15 cellular contexts compared by ENCODE assay signal in the genomic region with DNA sequence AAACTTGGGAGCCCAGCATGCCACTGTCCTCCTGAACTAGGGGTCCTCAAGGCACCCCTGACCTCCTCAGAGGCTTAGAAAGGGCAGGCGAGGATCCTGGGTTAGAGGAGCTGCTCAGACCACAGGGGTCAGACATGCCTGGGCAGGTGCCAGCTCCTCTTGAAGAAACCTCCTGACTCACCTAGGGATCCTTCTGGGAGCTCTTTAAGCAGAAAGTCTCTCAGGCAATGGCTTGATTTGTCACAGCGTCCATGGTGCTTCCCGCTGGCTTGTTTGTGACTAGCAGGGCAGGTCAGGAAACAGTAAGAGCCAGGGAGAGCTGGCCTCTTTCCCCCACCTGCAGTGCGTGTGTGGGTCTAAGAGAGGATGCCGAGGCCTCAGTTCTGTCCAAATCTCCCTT.
A peak's percentile ranks its signal among the peaks of the same experiment; 100 is the strongest.
DNase-seq lines count a peak whose midpoint lies in the region; ATAC-seq, FAIRE-seq and TF ChIP-seq lines count a peak whose summit lies in the region.
"Had no signal": no experiment of that assay in that cellular context is flagged by ENCODE, and none has a peak within 500 bp of the region (broad histone marks: within the 10 kb centered on the region; RNA-seq: fewer than 3 reads in every experiment).

No MANE protein-coding gene starts in this region.

- no peak for FAIRE-seq in urothelium cell line (lab: Jason Lieb, UNC)

- no peak for ATAC-seq in activated naive CD8-positive, alpha-beta T cell treated with anti-CD3 and anti-CD28 coated beads, Interleukin-2, amount 10 ng/mL, durations not matched to agents 7 days and 5 days (ENCODE audit: low read depth)
- ATAC-seq in GM19351 (IDR thresholded peaks at IDR 0.05; ENCODE audit: unreplicated experiment): no peak

- peak overlapping the region; percentile 50 for H3K27ac Mint-ChIP-seq in activated naive CD8-positive, alpha-beta T cell treated with anti-CD3 and anti-CD28 coated beads, Interleukin-2, amount 10 ng/mL, durations not matched to agents 7 days and 5 days
- H3K27ac Mint-ChIP-seq in activated naive CD8-positive, alpha-beta T cell treated with anti-CD3 and anti-CD28 coated beads for 36 hours: no peak overlapping the region
- H3K27ac Mint-ChIP-seq: dendritic cell treated with granulocyte-macrophage colony-stimulating factor and Interleukin-4, amounts not matched to agents 40 ng/mL and 50 ng/mL, for 4 days had no signal

- no peaks in the 10 kb centered on the region for H3K9me3 Mint-ChIP-seq in activated naive CD8-positive, alpha-beta T cell treated with anti-CD3 and anti-CD28 coated beads, Interleukin-2, amount 10 ng/mL, durations not matched to agents 7 days and 5 days
- no peaks in the 10 kb centered on the region for H3K9me3 Mint-ChIP-seq in activated naive CD8-positive, alpha-beta T cell treated with anti-CD3 and anti-CD28 coated beads for 36 hours
- H3K9me3 Mint-ChIP-seq: dendritic cell treated with granulocyte-macrophage colony-stimulating factor and Interleukin-4, amounts not matched to agents 40 ng/mL and 50 ng/mL, for 4 days had no signal

- peaks cover 12% of the 10 kb centered on the region for H3K36me3 Mint-ChIP-seq in activated naive CD8-positive, alpha-beta T cell treated with anti-CD3 and anti-CD28 coated beads, Interleukin-2, amount 10 ng/mL, durations not matched to agents 7 days and 5 days
- H3K36me3 Mint-ChIP-seq in activated naive CD8-positive, alpha-beta T cell treated with anti-CD3 and anti-CD28 coated beads for 36 hours: peaks cover 5% of the 10 kb centered on the region

- H3K4me1 Mint-ChIP-seq in activated naive CD8-positive, alpha-beta T cell treated with anti-CD3 and anti-CD28 coated beads, Interleukin-2, amount 10 ng/mL, durations not matched to agents 7 days and 5 days: peaks cover 19% of the 10 kb centered on the region
- H3K4me1 Mint-ChIP-seq in activated naive CD8-positive, alpha-beta T cell treated with anti-CD3 and anti-CD28 coated beads for 36 hours: peaks cover 17% of the 10 kb centered on the region

- POLR2A ChIA-PET in activated naive CD8-positive, alpha-beta T cell treated with anti-CD3 and anti-CD28 coated beads, Interleukin-2, amount 10 ng/mL, durations not matched to agents 7 days and 5 days (lab: Charles Lee): interaction anchor here (1.0 kb wide), 1 partner anchor 20 kb away, joined by 3 read pairs; no protein-coding TSS in a partner anchor
- POLR2A ChIA-PET in RWPE1 (lab: Yijun Ruan, JAX; ENCODE audit: low non-redundant PET): interaction anchor here (0.5 kb wide), 1 partner anchor 328 kb away, joined by 4 read pairs; no protein-coding TSS in a partner anchor

- H3K4me3 Mint-ChIP-seq in activated naive CD8-positive, alpha-beta T cell treated with anti-CD3 and anti-CD28 coated beads, Interleukin-2, amount 10 ng/mL, durations not matched to agents 7 days and 5 days: no peak overlapping the region
- H3K4me3 Mint-ChIP-seq in activated naive CD8-positive, alpha-beta T cell treated with anti-CD3 and anti-CD28 coated beads for 36 hours: no peak overlapping the region
- H3K4me3 Mint-ChIP-seq: dendritic cell treated with granulocyte-macrophage colony-stimulating factor and Interleukin-4, amounts not matched to agents 40 ng/mL and 50 ng/mL, for 4 days had no signal

- H3K27ac ChIP-seq in RWPE1: peak overlapping the region; percentile 25; the same call in 1 of the 2 replicates

- DNase-seq in activated naive CD8-positive, alpha-beta T cell treated with anti-CD3 and anti-CD28 coated beads, Interleukin-2, amount 10 ng/mL, durations not matched to agents 7 days and 5 days: no peak
- no peak for DNase-seq in activated naive CD8-positive, alpha-beta T cell treated with anti-CD3 and anti-CD28 coated beads for 36 hours
- DNase-seq in RWPE1 (ENCODE audit: low spot score) (peak; percentile 44), glomerular visceral epithelial cell (ENCODE audit: extremely low spot score) (peak; percentile 30), urothelium cell line (ENCODE audit: low spot score) (peak; percentile 44), NCI-H1694 (lab: John Stamatoyannopoulos, UW) (no peak), AG20443 (ENCODE audit: low spot score) (no peak)
- DNase-seq: activated CD4-positive, CD25-positive, alpha-beta regulatory T cell; COR-L47; HCEC 1CT; MV-4-11; occipital lobe; OCI-M1 had no signal

- no peak for TF ChIP-seq CTCF in RWPE1 (conservative IDR thresholded peaks at IDR 0.05; ENCODE audit: low read depth)

- CTCF ChIA-PET in RWPE1 (lab: Yijun Ruan, JAX): interaction anchor here (0.5 to 0.8 kb wide), 2 partner anchors 108 to 265 kb away, joined by 3 to 10 read pairs; no protein-coding TSS in a partner anchor

- no peaks in the 10 kb centered on the region for H3K27me3 Mint-ChIP-seq in activated naive CD8-positive, alpha-beta T cell treated with anti-CD3 and anti-CD28 coated beads, Interleukin-2, amount 10 ng/mL, durations not matched to agents 7 days and 5 days
- no peaks in the 10 kb centered on the region for H3K27me3 Mint-ChIP-seq in activated naive CD8-positive, alpha-beta T cell treated with anti-CD3 and anti-CD28 coated beads for 36 hours

Comparison
In these comparisons a context has a peak if more than half of its experiments do, and no peak if none do; other contexts are left out.
1. DNase-seq: peak in RWPE1 (single experiment), glomerular visceral epithelial cell (single experiment) and urothelium cell line (single experiment); none in activated naive CD8-positive, alpha-beta T cell treated with anti-CD3 and anti-CD28 coated beads, Interleukin-2, amount 10 ng/mL, durations not matched to agents 7 days and 5 days (single experiment), activated naive CD8-positive, alpha-beta T cell treated with anti-CD3 and anti-CD28 coated beads for 36 hours (single experiment), NCI-H1694 (single experiment) and AG20443 (single experiment).